Comparison of ENCODE assay signal across 1 cellular context in the genomic region with DNA sequence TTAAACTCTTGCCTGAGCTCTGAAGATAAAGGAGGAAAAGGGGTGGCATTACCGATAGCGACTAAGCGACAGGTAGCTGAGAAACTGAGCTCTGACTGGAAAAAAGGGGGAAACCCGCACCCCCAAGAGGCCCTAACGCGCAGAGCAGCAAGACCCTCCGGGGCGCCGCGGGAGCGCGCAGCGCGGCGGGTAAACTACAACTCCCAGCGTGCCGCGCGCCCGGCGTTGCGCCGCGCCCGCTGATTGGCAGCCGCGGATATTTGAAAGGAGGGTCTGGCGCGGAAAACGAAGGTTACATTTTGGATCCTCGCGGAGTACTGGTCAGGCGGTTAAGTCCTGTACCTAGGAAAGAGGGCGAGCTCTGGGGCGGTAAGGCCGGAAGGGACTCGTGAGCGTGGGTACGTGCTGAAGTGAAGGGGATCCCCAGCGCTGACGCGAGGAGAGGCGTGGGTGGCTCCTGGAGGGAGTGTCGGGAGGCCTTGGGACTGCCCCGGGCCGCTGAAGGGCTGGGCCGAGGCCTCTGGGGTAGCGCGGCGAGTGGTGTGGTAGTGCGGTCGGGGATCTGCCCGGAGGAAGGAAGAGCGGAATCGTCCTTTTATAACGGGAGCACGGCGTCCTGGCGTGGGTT.
TF ChIP-seq lines count a peak whose summit lies in the region.

A gene (plus strand): TSS at position 291 of the 628 bp plus-strand sequence. CDS start 468 bp downstream, outside the sequence.

TF ChIP-seq in H1, 55 proteins besides CTCF, POLR2A, EP300 and RAD21:
- TF ChIP-seq EGR1 (IDR thresholded peaks at IDR 0.05; ENCODE audit: borderline replicate concordance, low read depth, low read length) (peak; percentile 66; the same call in 1 of the 2 replicates), PHF8 (conservative IDR thresholded peaks at IDR 0.05; ENCODE audit: low read depth, low read length) (peak; percentile 70; the same call in 1 of the 2 replicates), JUN (IDR thresholded peaks at IDR 0.05; ENCODE audit: low read depth, low read length) (no peak), TBP (IDR thresholded peaks at IDR 0.05; ENCODE audit: low read depth, low read length) (no peak), TAF1 (IDR thresholded peaks at IDR 0.05; ENCODE audit: low read depth, low read length) (0 out of 2 replicates have a peak, but pooled peaks have one; percentile 39), CREB1 (IDR thresholded peaks at IDR 0.05) (peak; percentile 33; the same call in 1 of the 2 replicates), SIN3A (conservative IDR thresholded peaks at IDR 0.05 in 1 of 2, IDR thresholded peaks at IDR 0.05 in 1 of 2; ENCODE audit: low read depth in 1 of 2, low read length in 2 of 2) (peak; percentile 76 to 92; a peak in 2 of 4 replicates), ZNF274 (IDR thresholded peaks at IDR 0.05; ENCODE audit: borderline replicate concordance, extremely low read depth, low read length) (no peak), TCF12 (IDR thresholded peaks at IDR 0.05; ENCODE audit: low read depth, low read length) (no peak), HDAC2 (IDR thresholded peaks at IDR 0.05; ENCODE audit: borderline replicate concordance in 1 of 2, low read depth in 2 of 2, low read length in 2 of 2) (peak in 1 of 2 experiments; percentile 91; a peak in 2 of 4 replicates), BRCA1 (IDR thresholded peaks at IDR 0.05; ENCODE audit: low read depth, low read length) (no peak), CHD2 (IDR thresholded peaks at IDR 0.05; ENCODE audit: low read length) (peak; percentile 58), SIX5 (IDR thresholded peaks at IDR 0.05; ENCODE audit: low read depth, low read length) (peak; percentile 80), CTBP2 (IDR thresholded peaks at IDR 0.05; ENCODE audit: borderline replicate concordance, insufficient read depth, insufficient read length, low read length) (no peak), GTF2F1 (IDR thresholded peaks at IDR 0.05; ENCODE audit: borderline replicate concordance, low read depth, low read length) (no peak), CEBPB (IDR thresholded peaks at IDR 0.05; ENCODE audit: low read depth, low read length) (no peak), HDAC6 (IDR thresholded peaks at IDR 0.05; ENCODE audit: low read depth, low read length) (no peak), NANOG (IDR thresholded peaks at IDR 0.05; ENCODE audit: insufficient read depth, low read depth, low read length, poor library complexity, severe bottlenecking) (peak; percentile 3), SP4 (IDR thresholded peaks at IDR 0.05; ENCODE audit: low read length) (no peak), POU5F1 (IDR thresholded peaks at IDR 0.05; ENCODE audit: low read depth, low read length) (no peak), SAP30 (IDR thresholded peaks at IDR 0.05; ENCODE audit: insufficient read depth, insufficient replicate concordance, low read length) (peak; percentile 72), JUND (IDR thresholded peaks at IDR 0.05; ENCODE audit: low read length) (no peak), SP1 (IDR thresholded peaks at IDR 0.05; ENCODE audit: low read depth, low read length) (peak; percentile 52; the same call in 1 of the 2 replicates), KDM4A (IDR thresholded peaks at IDR 0.05; ENCODE audit: low read depth, low read length, severe bottlenecking) (peak; percentile 52), TAF7 (optimal IDR thresholded peaks at IDR 0.05; ENCODE audit: borderline replicate concordance, low read depth, low read length) (no peak)
- TF ChIP-seq, protein P1, sequence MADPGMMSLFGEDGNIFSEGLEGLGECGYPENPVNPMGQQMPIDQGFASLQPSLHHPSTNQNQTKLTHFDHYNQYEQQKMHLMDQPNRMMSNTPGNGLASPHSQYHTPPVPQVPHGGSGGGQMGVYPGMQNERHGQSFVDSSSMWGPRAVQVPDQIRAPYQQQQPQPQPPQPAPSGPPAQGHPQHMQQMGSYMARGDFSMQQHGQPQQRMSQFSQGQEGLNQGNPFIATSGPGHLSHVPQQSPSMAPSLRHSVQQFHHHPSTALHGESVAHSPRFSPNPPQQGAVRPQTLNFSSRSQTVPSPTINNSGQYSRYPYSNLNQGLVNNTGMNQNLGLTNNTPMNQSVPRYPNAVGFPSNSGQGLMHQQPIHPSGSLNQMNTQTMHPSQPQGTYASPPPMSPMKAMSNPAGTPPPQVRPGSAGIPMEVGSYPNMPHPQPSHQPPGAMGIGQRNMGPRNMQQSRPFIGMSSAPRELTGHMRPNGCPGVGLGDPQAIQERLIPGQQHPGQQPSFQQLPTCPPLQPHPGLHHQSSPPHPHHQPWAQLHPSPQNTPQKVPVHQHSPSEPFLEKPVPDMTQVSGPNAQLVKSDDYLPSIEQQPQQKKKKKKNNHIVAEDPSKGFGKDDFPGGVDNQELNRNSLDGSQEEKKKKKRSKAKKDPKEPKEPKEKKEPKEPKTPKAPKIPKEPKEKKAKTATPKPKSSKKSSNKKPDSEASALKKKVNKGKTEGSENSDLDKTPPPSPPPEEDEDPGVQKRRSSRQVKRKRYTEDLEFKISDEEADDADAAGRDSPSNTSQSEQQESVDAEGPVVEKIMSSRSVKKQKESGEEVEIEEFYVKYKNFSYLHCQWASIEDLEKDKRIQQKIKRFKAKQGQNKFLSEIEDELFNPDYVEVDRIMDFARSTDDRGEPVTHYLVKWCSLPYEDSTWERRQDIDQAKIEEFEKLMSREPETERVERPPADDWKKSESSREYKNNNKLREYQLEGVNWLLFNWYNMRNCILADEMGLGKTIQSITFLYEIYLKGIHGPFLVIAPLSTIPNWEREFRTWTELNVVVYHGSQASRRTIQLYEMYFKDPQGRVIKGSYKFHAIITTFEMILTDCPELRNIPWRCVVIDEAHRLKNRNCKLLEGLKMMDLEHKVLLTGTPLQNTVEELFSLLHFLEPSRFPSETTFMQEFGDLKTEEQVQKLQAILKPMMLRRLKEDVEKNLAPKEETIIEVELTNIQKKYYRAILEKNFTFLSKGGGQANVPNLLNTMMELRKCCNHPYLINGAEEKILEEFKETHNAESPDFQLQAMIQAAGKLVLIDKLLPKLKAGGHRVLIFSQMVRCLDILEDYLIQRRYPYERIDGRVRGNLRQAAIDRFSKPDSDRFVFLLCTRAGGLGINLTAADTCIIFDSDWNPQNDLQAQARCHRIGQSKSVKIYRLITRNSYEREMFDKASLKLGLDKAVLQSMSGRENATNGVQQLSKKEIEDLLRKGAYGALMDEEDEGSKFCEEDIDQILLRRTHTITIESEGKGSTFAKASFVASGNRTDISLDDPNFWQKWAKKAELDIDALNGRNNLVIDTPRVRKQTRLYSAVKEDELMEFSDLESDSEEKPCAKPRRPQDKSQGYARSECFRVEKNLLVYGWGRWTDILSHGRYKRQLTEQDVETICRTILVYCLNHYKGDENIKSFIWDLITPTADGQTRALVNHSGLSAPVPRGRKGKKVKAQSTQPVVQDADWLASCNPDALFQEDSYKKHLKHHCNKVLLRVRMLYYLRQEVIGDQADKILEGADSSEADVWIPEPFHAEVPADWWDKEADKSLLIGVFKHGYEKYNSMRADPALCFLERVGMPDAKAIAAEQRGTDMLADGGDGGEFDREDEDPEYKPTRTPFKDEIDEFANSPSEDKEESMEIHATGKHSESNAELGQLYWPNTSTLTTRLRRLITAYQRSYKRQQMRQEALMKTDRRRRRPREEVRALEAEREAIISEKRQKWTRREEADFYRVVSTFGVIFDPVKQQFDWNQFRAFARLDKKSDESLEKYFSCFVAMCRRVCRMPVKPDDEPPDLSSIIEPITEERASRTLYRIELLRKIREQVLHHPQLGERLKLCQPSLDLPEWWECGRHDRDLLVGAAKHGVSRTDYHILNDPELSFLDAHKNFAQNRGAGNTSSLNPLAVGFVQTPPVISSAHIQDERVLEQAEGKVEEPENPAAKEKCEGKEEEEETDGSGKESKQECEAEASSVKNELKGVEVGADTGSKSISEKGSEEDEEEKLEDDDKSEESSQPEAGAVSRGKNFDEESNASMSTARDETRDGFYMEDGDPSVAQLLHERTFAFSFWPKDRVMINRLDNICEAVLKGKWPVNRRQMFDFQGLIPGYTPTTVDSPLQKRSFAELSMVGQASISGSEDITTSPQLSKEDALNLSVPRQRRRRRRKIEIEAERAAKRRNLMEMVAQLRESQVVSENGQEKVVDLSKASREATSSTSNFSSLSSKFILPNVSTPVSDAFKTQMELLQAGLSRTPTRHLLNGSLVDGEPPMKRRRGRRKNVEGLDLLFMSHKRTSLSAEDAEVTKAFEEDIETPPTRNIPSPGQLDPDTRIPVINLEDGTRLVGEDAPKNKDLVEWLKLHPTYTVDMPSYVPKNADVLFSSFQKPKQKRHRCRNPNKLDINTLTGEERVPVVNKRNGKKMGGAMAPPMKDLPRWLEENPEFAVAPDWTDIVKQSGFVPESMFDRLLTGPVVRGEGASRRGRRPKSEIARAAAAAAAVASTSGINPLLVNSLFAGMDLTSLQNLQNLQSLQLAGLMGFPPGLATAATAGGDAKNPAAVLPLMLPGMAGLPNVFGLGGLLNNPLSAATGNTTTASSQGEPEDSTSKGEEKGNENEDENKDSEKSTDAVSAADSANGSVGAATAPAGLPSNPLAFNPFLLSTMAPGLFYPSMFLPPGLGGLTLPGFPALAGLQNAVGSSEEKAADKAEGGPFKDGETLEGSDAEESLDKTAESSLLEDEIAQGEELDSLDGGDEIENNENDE (IDR thresholded peaks at IDR 0.05; ENCODE audit: insufficient replicate concordance, low read length), result no peak
- TF ChIP-seq, protein P2, sequence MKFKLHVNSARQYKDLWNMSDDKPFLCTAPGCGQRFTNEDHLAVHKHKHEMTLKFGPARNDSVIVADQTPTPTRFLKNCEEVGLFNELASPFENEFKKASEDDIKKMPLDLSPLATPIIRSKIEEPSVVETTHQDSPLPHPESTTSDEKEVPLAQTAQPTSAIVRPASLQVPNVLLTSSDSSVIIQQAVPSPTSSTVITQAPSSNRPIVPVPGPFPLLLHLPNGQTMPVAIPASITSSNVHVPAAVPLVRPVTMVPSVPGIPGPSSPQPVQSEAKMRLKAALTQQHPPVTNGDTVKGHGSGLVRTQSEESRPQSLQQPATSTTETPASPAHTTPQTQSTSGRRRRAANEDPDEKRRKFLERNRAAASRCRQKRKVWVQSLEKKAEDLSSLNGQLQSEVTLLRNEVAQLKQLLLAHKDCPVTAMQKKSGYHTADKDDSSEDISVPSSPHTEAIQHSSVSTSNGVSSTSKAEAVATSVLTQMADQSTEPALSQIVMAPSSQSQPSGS (IDR thresholded peaks at IDR 0.05; ENCODE audit: low read length), result no peak
